ENCODE assay signal across 10 cellular contexts in the genomic region with DNA sequence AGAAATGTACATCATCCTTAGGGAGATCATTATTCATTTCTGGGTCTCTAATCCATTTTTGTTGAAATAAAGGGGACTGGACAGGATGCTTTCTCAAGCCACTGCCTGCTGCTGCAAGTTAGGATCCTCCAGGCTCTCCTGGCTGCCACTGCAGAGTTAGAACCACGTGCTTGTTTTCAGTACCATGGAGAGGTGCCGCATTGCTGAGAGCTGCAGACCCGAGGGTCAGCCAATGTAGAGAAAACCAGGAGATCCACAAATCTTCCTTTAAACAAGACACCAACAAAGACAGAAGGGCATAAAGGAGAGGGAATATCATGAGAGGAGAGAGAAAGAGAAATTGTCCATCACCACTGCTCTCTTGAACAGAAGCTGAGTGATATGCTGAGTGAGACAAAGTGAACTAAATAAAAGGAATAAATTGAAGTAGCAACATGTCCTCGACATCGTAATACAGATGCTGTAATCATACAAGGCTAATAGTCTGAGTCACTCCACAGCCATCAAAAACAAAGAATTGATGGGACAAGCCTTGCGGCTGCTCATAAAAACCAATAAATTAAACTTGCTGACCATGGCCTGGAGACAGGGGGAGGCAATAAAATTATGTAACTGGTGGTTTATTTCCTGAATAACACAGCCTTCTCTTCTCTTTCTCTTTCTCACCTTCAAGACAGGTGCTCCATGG.
DNase-seq lines count a peak whose midpoint lies in the region; ATAC-seq, FAIRE-seq and TF ChIP-seq lines count a peak whose summit lies in the region.
"Had no signal": no experiment of that assay in that cellular context is flagged by ENCODE, and none has a peak within 500 bp of the region (broad histone marks: within the 10 kb centered on the region; RNA-seq: fewer than 3 reads in every experiment).

No MANE protein-coding gene starts in this region.

- no peaks in the 10 kb centered on the region for H3K36me3 ChIP-seq in left ventricle myocardium inferior
- H3K36me3 ChIP-seq in SK-N-SH (replicated peaks in 1 of 2; ENCODE audit: control insufficient read depth in 1 of 2, insufficient read depth in 2 of 2, low read length in 1 of 2) = no peaks in the 10 kb centered on the region

- H3K4me2 ChIP-seq in SK-N-SH = no peak overlapping the region

- no peaks in the 10 kb centered on the region for H3F3A ChIP-seq in SK-N-SH (replicated peaks; ENCODE audit: insufficient read depth)

- H3K4me1 ChIP-seq in left ventricle myocardium inferior (no peaks in the 10 kb centered on the region), SK-N-SH (ENCODE audit: control insufficient read depth in 1 of 2, insufficient read depth in 2 of 2, low read depth in 1 of 2, low read length in 1 of 2) (no peaks in the 10 kb centered on the region; a peak in 1 of 4 replicates)

- H3K79me2 ChIP-seq in SK-N-SH (ENCODE audit: insufficient read depth) = no peaks in the 10 kb centered on the region

- no peaks in the 10 kb centered on the region for H4K20me1 ChIP-seq in SK-N-SH (ENCODE audit: insufficient read depth)

- H3K9me3 ChIP-seq in left ventricle myocardium inferior (replicated peaks) = peaks cover 3% of the 10 kb centered on the region
- H3K9me3 ChIP-seq in SK-N-SH = no peaks in the 10 kb centered on the region

- H3K4me3 ChIP-seq in left ventricle myocardium inferior = no peak overlapping the region
- no peak overlapping the region for H3K4me3 ChIP-seq in SK-N-SH (ENCODE audit: low read depth in 2 of 2, low read length in 1 of 2)

- WGBS in SK-N-SH (ENCODE audit: low lambda C conversion rate) = 56% methylated on average over 6 of the region's 6 CpGs

- H3K9me2 ChIP-seq in SK-N-SH = no peaks in the 10 kb centered on the region

- no peak overlapping the region for H3K9ac ChIP-seq in SK-N-SH

- FAIRE-seq in urothelium cell line (lab: Jason Lieb, UNC) = no peak

- H2AFZ ChIP-seq in SK-N-SH (ENCODE audit: low read depth) = no peak overlapping the region

- CTCF ChIA-PET in SK-N-SH (lab: Yijun Ruan, JAX) = interaction anchor here (0.9 kb wide), 1 partner anchor 8 kb away, joined by 3 read pairs; no protein-coding TSS in a partner anchor

- peaks cover 25% of the 10 kb centered on the region for H3K27me3 ChIP-seq in left ventricle myocardium inferior (ENCODE audit: low read depth)
- no peaks in the 10 kb centered on the region for H3K27me3 ChIP-seq in SK-N-SH (ENCODE audit: insufficient read depth)

- DNase-seq in left cardiac atrium = peak; percentile 18
- DNase-seq in left ventricle myocardium inferior = no peak
- DNase-seq in SK-N-SH = no peak
- no peak for DNase-seq in left ventricle myocardium superior
- DNase-seq in urothelium cell line (ENCODE audit: low spot score) = peak; percentile 42
- DNase-seq in NCI-H187 (lab: John Stamatoyannopoulos, UW) = no peak
- DNase-seq in HK-2 (ENCODE audit: unreplicated experiment) = no peak
- DNase-seq: SW 1271 had no signal

- no peak for TF ChIP-seq RAD21 in SK-N-SH (IDR thresholded peaks at IDR 0.05; ENCODE audit: low read length)

- POLR2A ChIA-PET in SK-N-SH (lab: Yijun Ruan, JAX) = no interaction called here

- no peak overlapping the region for H3K27ac ChIP-seq in left ventricle myocardium inferior (replicated peaks)
- no peak overlapping the region for H3K27ac ChIP-seq in SK-N-SH (ENCODE audit: low read depth in 2 of 2, low read length in 1 of 2)

- TF ChIP-seq CTCF in left ventricle myocardium inferior (IDR thresholded peaks at IDR 0.05; ENCODE audit: borderline replicate concordance) = no peak
- no peak for TF ChIP-seq CTCF in SK-N-SH (IDR thresholded peaks at IDR 0.05)

- intact Hi-C loops in left cardiac atrium (cut with DNase I) (no loop called here), left ventricle myocardium inferior (cut with micrococcal nuclease) (no loop called here), left ventricle myocardium superior (cut with micrococcal nuclease) (no loop called here)

- TF ChIP-seq EP300 in SK-N-SH (IDR thresholded peaks at IDR 0.05; ENCODE audit: borderline replicate concordance in 1 of 2, low read depth in 1 of 2, low read length in 1 of 2) = no peak

- peak in 1 of 2 donors; percentile 72 for ATAC-seq in left cardiac atrium
- ATAC-seq in left ventricle myocardium superior = peak; percentile 55
- ATAC-seq in GM18870 (IDR thresholded peaks at IDR 0.05; ENCODE audit: unreplicated experiment) = no peak
- ATAC-seq: natural killer cell treated with Interleukin-12 subunit alpha and Interleukin-12 subunit beta and Interleukin-15 and Interleukin-18, amount 100 ng/mL, for 72 hours had no signal

TF ChIP-seq in SK-N-SH, 30 proteins besides CTCF, POLR2A, EP300 and RAD21:
- TF ChIP-seq, protein P1, sequence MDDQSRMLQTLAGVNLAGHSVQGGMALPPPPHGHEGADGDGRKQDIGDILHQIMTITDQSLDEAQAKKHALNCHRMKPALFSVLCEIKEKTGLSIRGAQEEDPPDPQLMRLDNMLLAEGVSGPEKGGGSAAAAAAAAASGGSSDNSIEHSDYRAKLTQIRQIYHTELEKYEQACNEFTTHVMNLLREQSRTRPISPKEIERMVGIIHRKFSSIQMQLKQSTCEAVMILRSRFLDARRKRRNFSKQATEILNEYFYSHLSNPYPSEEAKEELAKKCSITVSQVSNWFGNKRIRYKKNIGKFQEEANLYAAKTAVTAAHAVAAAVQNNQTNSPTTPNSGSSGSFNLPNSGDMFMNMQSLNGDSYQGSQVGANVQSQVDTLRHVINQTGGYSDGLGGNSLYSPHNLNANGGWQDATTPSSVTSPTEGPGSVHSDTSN (IDR thresholded peaks at IDR 0.05) = no peak
- TF ChIP-seq, protein P2, sequence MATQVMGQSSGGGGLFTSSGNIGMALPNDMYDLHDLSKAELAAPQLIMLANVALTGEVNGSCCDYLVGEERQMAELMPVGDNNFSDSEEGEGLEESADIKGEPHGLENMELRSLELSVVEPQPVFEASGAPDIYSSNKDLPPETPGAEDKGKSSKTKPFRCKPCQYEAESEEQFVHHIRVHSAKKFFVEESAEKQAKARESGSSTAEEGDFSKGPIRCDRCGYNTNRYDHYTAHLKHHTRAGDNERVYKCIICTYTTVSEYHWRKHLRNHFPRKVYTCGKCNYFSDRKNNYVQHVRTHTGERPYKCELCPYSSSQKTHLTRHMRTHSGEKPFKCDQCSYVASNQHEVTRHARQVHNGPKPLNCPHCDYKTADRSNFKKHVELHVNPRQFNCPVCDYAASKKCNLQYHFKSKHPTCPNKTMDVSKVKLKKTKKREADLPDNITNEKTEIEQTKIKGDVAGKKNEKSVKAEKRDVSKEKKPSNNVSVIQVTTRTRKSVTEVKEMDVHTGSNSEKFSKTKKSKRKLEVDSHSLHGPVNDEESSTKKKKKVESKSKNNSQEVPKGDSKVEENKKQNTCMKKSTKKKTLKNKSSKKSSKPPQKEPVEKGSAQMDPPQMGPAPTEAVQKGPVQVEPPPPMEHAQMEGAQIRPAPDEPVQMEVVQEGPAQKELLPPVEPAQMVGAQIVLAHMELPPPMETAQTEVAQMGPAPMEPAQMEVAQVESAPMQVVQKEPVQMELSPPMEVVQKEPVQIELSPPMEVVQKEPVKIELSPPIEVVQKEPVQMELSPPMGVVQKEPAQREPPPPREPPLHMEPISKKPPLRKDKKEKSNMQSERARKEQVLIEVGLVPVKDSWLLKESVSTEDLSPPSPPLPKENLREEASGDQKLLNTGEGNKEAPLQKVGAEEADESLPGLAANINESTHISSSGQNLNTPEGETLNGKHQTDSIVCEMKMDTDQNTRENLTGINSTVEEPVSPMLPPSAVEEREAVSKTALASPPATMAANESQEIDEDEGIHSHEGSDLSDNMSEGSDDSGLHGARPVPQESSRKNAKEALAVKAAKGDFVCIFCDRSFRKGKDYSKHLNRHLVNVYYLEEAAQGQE (IDR thresholded peaks at IDR 0.05; ENCODE audit: low read depth, low read length) = peak; percentile 98
- TF ChIP-seq, protein P3, sequence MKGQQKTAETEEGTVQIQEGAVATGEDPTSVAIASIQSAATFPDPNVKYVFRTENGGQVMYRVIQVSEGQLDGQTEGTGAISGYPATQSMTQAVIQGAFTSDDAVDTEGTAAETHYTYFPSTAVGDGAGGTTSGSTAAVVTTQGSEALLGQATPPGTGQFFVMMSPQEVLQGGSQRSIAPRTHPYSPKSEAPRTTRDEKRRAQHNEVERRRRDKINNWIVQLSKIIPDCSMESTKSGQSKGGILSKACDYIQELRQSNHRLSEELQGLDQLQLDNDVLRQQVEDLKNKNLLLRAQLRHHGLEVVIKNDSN (IDR thresholded peaks at IDR 0.05; ENCODE audit: borderline replicate concordance, low read depth) = peak; percentile 58; the same call in 1 of the 2 replicates
- TF ChIP-seq, protein P4, sequence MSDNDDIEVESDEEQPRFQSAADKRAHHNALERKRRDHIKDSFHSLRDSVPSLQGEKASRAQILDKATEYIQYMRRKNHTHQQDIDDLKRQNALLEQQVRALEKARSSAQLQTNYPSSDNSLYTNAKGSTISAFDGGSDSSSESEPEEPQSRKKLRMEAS (IDR thresholded peaks at IDR 0.05; ENCODE audit: low read depth) = peak; percentile 67

Comparison
In these comparisons a context has a peak if more than half of its experiments do, and no peak if none do; other contexts are left out.
1. DNase-seq: peak in left cardiac atrium (single experiment) and urothelium cell line (single experiment); none in left ventricle myocardium inferior (single experiment), SK-N-SH (single experiment), left ventricle myocardium superior (single experiment), NCI-H187 (0 of 2) and HK-2 (single experiment).